In genomic region chr10:124458874-124459273, GRCh38 we compare ENCODE assay signal across 20 cellular contexts. TPM values are rescaled to one million over a fixed set of nuclear protein-coding genes. Genes with fewer than 3 reads are reported as not detected.
DNase-seq lines count a peak whose midpoint lies in the region; ATAC-seq and TF ChIP-seq lines count a peak whose summit lies in the region.
"Had no signal": no experiment of that assay in that cellular context is flagged by ENCODE, and none has a peak within 500 bp of the region (broad histone marks: within the 10 kb centered on the region; RNA-seq: fewer than 3 reads in every experiment).

No MANE protein-coding gene starts in this region.

- H3K18ac ChIP-seq in mesendoderm (ENCODE audit: low read length), result no peak overlapping the region

- in situ Hi-C loops in mammary epithelial cell (cut with MboI; ENCODE audit: low sequenced_read_pairs in 2 of 2), result no loop called here

- H4K8ac ChIP-seq in mesendoderm (ENCODE audit: low read depth, low read length), result no peak overlapping the region

- no peak overlapping the region for H4K5ac ChIP-seq in mesendoderm (ENCODE audit: low read length)

- H3K4me1 ChIP-seq in breast epithelium (peaks cover 0 to 5% of the 10 kb centered on the region in 2 donors), mammary epithelial cell (ENCODE audit: insufficient read depth, low read length) (no peaks in the 10 kb centered on the region), mesendoderm (ENCODE audit: control insufficient read depth, low read depth, low read length) (peaks cover 29% of the 10 kb centered on the region), left lung (no peaks in the 10 kb centered on the region)

- H3K9me3 Mint-ChIP-seq in MCF 10A (ENCODE audit: unreplicated experiment) (no peaks in the 10 kb centered on the region), type B pancreatic cell (no peaks in the 10 kb centered on the region)
- H3K9me3 Mint-ChIP-seq: CD4-positive, alpha-beta T cell had no signal

- peak overlapping the region; percentile 51 for H2BK5ac ChIP-seq in mesendoderm (ENCODE audit: low read length)

- intact Hi-C loops in breast epithelium (cut with DNase I; ENCODE audit: low total_unique reads), result loop anchor here (10.0 kb wide), 1 partner anchor 1064 kb away; no protein-coding TSS in a partner anchor
- intact Hi-C loops in MCF 10A (cut with micrococcal nuclease), result no loop called here
- intact Hi-C loops in mammary epithelial cell (cut with micrococcal nuclease), result no loop called here
- intact Hi-C loops in left lung (cut with DNase I), result no loop called here

- DNase-seq in breast epithelium (ENCODE audit: low spot score in 2 of 2) (no peak), MCF 10A (ENCODE audit: unreplicated experiment) (no peak), mammary epithelial cell (no peak), mesendoderm (peak; percentile 73), type B pancreatic cell (ENCODE audit: extremely low spot score, unreplicated experiment) (no peak), NCI-H510A (lab: John Stamatoyannopoulos, UW) (no peak), left lung (no peak)
- DNase-seq: AML-193; CD4-positive, alpha-beta T cell; DMS79; GF-D8; GOT3; IMR-90 had no signal

- no peak overlapping the region for H3K27ac Mint-ChIP-seq in MCF 10A (ENCODE audit: low read depth, unreplicated experiment)
- H3K27ac Mint-ChIP-seq in type B pancreatic cell, result peak overlapping the region; percentile 40
- H3K27ac Mint-ChIP-seq: CD4-positive, alpha-beta T cell had no signal

- H2BK120ac ChIP-seq in mesendoderm (ENCODE audit: low read depth, low read length), result no peak overlapping the region

- no peaks in the 10 kb centered on the region for H3K9me3 ChIP-seq in breast epithelium
- H3K9me3 ChIP-seq in mammary epithelial cell (replicated peaks; ENCODE audit: insufficient read depth, low read length), result no peaks in the 10 kb centered on the region
- no peaks in the 10 kb centered on the region for H3K9me3 ChIP-seq in left lung
- H3K9me3 ChIP-seq: A549, Caco-2, HAP-1 had no signal

- ATAC-seq in HG03095 (IDR thresholded peaks at IDR 0.05; ENCODE audit: unreplicated experiment) (no peak), left lung (no peak)
- ATAC-seq: A549 had no signal

- H3K79me2 ChIP-seq in mammary epithelial cell (ENCODE audit: insufficient read depth, low read length) (peaks cover 7% of the 10 kb centered on the region), mesendoderm (ENCODE audit: control insufficient read depth, insufficient read depth, low read length) (no peaks in the 10 kb centered on the region)

- H3K4me2 ChIP-seq in mammary epithelial cell (ENCODE audit: insufficient read depth, low read depth, low read length) (no peak overlapping the region), mesendoderm (ENCODE audit: low read length) (no peak overlapping the region)
- H3K4me2 ChIP-seq: A549 had no signal

- no peaks in the 10 kb centered on the region for H3K79me1 ChIP-seq in mesendoderm (ENCODE audit: low read length)

- TF ChIP-seq CTCF in breast epithelium (IDR thresholded peaks at IDR 0.05) (no peak), MCF 10A (IDR thresholded peaks at IDR 0.05; ENCODE audit: unreplicated experiment) (no peak), mammary epithelial cell (conservative IDR thresholded peaks at IDR 0.05 in 1 of 2, IDR thresholded peaks at IDR 0.05 in 1 of 2; ENCODE audit: extremely low read depth in 1 of 2, insufficient read depth in 1 of 2, low read depth in 1 of 2, low read length in 2 of 2) (no peak), type B pancreatic cell (conservative IDR thresholded peaks at IDR 0.05) (no peak), left lung (IDR thresholded peaks at IDR 0.05) (no peak)

- CTCF ChIA-PET in MCF 10A (lab: Yijun Ruan, JAX), result no interaction called here
- CTCF ChIA-PET in mammary epithelial cell (lab: Charles Lee; ENCODE audit: low non-redundant PET), result no interaction called here

- H3K4me1 Mint-ChIP-seq in MCF 10A (ENCODE audit: insufficient read depth, unreplicated experiment) (peaks cover 6% of the 10 kb centered on the region), type B pancreatic cell (ENCODE audit: unreplicated experiment) (peaks cover 8% of the 10 kb centered on the region)

- 67% methylated on average over 1 of the region's 2 CpGs for WGBS in mammary epithelial cell (ENCODE audit: low coverage, missing lambda C conversion rate)
- no CpG with 5 or more reads among the region's 2 CpGs for WGBS in mesendoderm (ENCODE audit: extremely low coverage, insufficient coverage, low lambda C conversion rate)

- H3K36me3 ChIP-seq in breast epithelium (no peaks in the 10 kb centered on the region), mammary epithelial cell (ENCODE audit: insufficient read depth, low read length) (no peaks in the 10 kb centered on the region), mesendoderm (ENCODE audit: control insufficient read depth, insufficient read depth, low read length) (no peaks in the 10 kb centered on the region), left lung (no peaks in the 10 kb centered on the region)
- H3K36me3 ChIP-seq: HAP-1 had no signal

- H3K4ac ChIP-seq in mesendoderm (ENCODE audit: low read depth, low read length), result no peak overlapping the region

- TF ChIP-seq POLR2A in breast epithelium (IDR thresholded peaks at IDR 0.05), result no peak

- H3K27me3 Mint-ChIP-seq in MCF 10A (ENCODE audit: insufficient read depth, unreplicated experiment) (peaks cover 26% of the 10 kb centered on the region), type B pancreatic cell (peaks cover 34% of the 10 kb centered on the region)

- no peaks in the 10 kb centered on the region for H3K27me3 ChIP-seq in breast epithelium
- no peaks in the 10 kb centered on the region for H3K27me3 ChIP-seq in mammary epithelial cell (ENCODE audit: insufficient read depth, low read length)
- H3K27me3 ChIP-seq in mesendoderm (ENCODE audit: insufficient read depth, low read length, poor library complexity), result no peaks in the 10 kb centered on the region
- H3K27me3 ChIP-seq in left lung, result peaks cover 3 to 30% of the 10 kb centered on the region in 2 donors

- H2BK15ac ChIP-seq in mesendoderm (replicated peaks; ENCODE audit: low read depth), result no peak overlapping the region

- no peaks in the 10 kb centered on the region for H3K36me3 Mint-ChIP-seq in MCF 10A (ENCODE audit: insufficient read depth, unreplicated experiment)
- no peaks in the 10 kb centered on the region for H3K36me3 Mint-ChIP-seq in type B pancreatic cell

- H3K4me3 Mint-ChIP-seq in MCF 10A (ENCODE audit: unreplicated experiment) (no peak overlapping the region), type B pancreatic cell (peak overlapping the region; percentile 23)
- H3K4me3 Mint-ChIP-seq: CD4-positive, alpha-beta T cell had no signal

- dilution Hi-C loops in mammary epithelial cell (cut with HindIII; ENCODE audit: low sequenced_read_pairs), result no loop called here

- H3K56ac ChIP-seq in mesendoderm (ENCODE audit: low read length), result peak overlapping the region; percentile 71

- BruUV-seq in MCF 10A (replicated peaks; lab: Mats Ljungman, UMichigan), result no TSS peak
- no TSS peak for BruUV-seq in mammary epithelial cell (replicated peaks; lab: Mats Ljungman, UMichigan)

- H3K9ac ChIP-seq in mammary epithelial cell (ENCODE audit: insufficient read depth, low read length) (no peak overlapping the region), mesendoderm (ENCODE audit: low read length) (no peak overlapping the region)

- POLR2A ChIA-PET in MCF 10A (lab: Yijun Ruan, JAX), result no interaction called here

- H3K4me3 ChIP-seq in breast epithelium (no peak overlapping the region), mammary epithelial cell (replicated peaks in 1 of 3; ENCODE audit: insufficient read depth in 1 of 3, low read depth in 2 of 3, low read length in 3 of 3) (no peak overlapping the region), mesendoderm (ENCODE audit: low read length) (no peak overlapping the region), left lung (no peak overlapping the region)
- H3K4me3 ChIP-seq: A549, HAP-1 had no signal

- H2AFZ ChIP-seq in mammary epithelial cell (ENCODE audit: low read depth, low read length), result peak overlapping the region; percentile 25

- no peaks in the 10 kb centered on the region for H4K20me1 ChIP-seq in mammary epithelial cell (ENCODE audit: insufficient read depth, low read length)

- H3K27ac ChIP-seq in breast epithelium (peak overlapping the region; percentile 82), mammary epithelial cell (ENCODE audit: insufficient read depth, low read depth, low read length) (no peak overlapping the region), mesendoderm (ENCODE audit: low read depth, low read length) (no peak overlapping the region), left lung (no peak overlapping the region)
- H3K27ac ChIP-seq: 22Rv1, A549, C4-2B had no signal

- H3K23ac ChIP-seq in mesendoderm (ENCODE audit: low read length), result no peak overlapping the region

- H2AK5ac ChIP-seq in mesendoderm (ENCODE audit: low read length), result peak overlapping the region; percentile 83

RNA-seq across cellular contexts. Expression of gene LHPP, which starts 2.7 kb away (rescaled TPM):
- total RNA-seq in breast epithelium (10 to 100 TPM; 13.1 to 19.6 (median 17.0) TPM), MCF 10A (2022) (3.5 and 3.7 TPM in 2 replicates), mammary epithelial cell (10 to 100 TPM in 1 of 2 donors, 1 to 10 TPM in 1; 7.0 to 22.1 TPM), type B pancreatic cell (ENCODE audit: low replicate concordance) (12.7 and 13.6 TPM in 2 replicates), left lung (10 to 100 TPM; 18.4 to 26.8 TPM)
- polyA plus RNA-seq in mammary epithelial cell, result 16.9 TPM
- not detected for polyA minus RNA-seq in mammary epithelial cell
- 8.5 TPM for polyA plus RNA-seq in mesendoderm (2013, experiment 1 of 2)
- polyA plus RNA-seq in mesendoderm (2013, experiment 2 of 2), result 8.8 TPM

RNA-seq across cellular contexts. Expression of gene NKX1-2, which starts 9.0 kb away (rescaled TPM):
- total RNA-seq in breast epithelium (under 1 TPM in 2 of 3 donors, not detected in 1; 0.33 to 0.73 TPM), MCF 10A (2022) (0.10 and 0.35 TPM in 2 replicates), mammary epithelial cell (1 to 10 TPM; 4.4 to 5.2 TPM), type B pancreatic cell (ENCODE audit: low replicate concordance) (0.29 and 0.48 TPM in 2 replicates), left lung (not detected)
- polyA plus RNA-seq in mammary epithelial cell, result 3.4 TPM
- polyA minus RNA-seq in mammary epithelial cell, result 6.5 TPM
- polyA plus RNA-seq in mesendoderm (2013, experiment 1 of 2), result 53.0 TPM
- polyA plus RNA-seq in mesendoderm (2013, experiment 2 of 2), result 54.5 TPM
- total RNA-seq: CD4-positive, alpha-beta T cell; IMR-90 had no signal
- polyA plus RNA-seq: BJ, IMR-90 had no signal

RNA-seq across cellular contexts. Expression of gene OAT, which starts 40.2 kb away (rescaled TPM):
- total RNA-seq in breast epithelium (100 to 1,000 TPM in 2 of 3 donors, 10 to 100 TPM in 1; 93.3 to 160 (median 115) TPM), MCF 10A (2022) (62.2 and 68.1 TPM in 2 replicates), mammary epithelial cell (100 to 1,000 TPM; 204 to 225 TPM), type B pancreatic cell (ENCODE audit: low replicate concordance) (83.4 and 144 TPM in 2 replicates), left lung (10 to 100 TPM; 64.0 to 72.1 TPM)
- 215 TPM for polyA plus RNA-seq in mammary epithelial cell
- polyA minus RNA-seq in mammary epithelial cell, result 162 TPM
- 98.1 TPM for polyA plus RNA-seq in mesendoderm (2013, experiment 1 of 2)
- 97.6 TPM for polyA plus RNA-seq in mesendoderm (2013, experiment 2 of 2)

Comparison
In these comparisons a context has a peak if more than half of its experiments do, and no peak if none do; other contexts are left out.
1. H3K27ac ChIP-seq: peak in breast epithelium (2 of 2); none in mammary epithelial cell (single experiment), mesendoderm (single experiment) and left lung (0 of 2).